24 cellular contexts compared by ENCODE assay signal in genomic region chr16:15691046-15691445, GRCh38. TPM values are rescaled to one million over a fixed set of nuclear protein-coding genes. Genes with fewer than 3 reads are reported as not detected.
"Had no signal": no experiment of that assay in that cellular context is flagged by ENCODE, and none has a peak within 500 bp of the region (broad histone marks: within the 10 kb centered on the region; RNA-seq: fewer than 3 reads in every experiment).

No MANE protein-coding gene starts in this region.

- H3K4me1 Mint-ChIP-seq: activated B cell treated with CpG ODN at 0.5 μM for 24 hours; activated naive CD4-positive, alpha-beta T cell treated with anti-CD3 and anti-CD28 coated beads, Interleukin-2, amount 50 U/mL, for 24 hours; T-cell had no signal

- H3K79me2 ChIP-seq: hepatocyte had no signal

- H3K4me3 Mint-ChIP-seq: activated B cell treated with CpG ODN at 0.5 μM for 24 hours; activated naive CD4-positive, alpha-beta T cell treated with anti-CD3 and anti-CD28 coated beads, Interleukin-2, amount 50 U/mL, for 24 hours; activated T-helper 1 cell treated with anti-CD3 and anti-CD28 coated beads, Interleukin-12 subunit alpha, Interleukin-12 subunit beta, Interleukin-2, Interleukin-4 antibody, amounts not matched to agents 30 ng/mL and 10 ng/mL and 1 ng/mL, durations not matched to agents 14 hours and 24 hours and 36 hours; T-cell; T-helper 2 cell treated with Interferon-gamma antibody and Interleukin-4, amounts not matched to agents 5 μg/mL and 100 μg/mL, for 36 hours; type B pancreatic cell had no signal

- H3K4me1 ChIP-seq: body of pancreas, colonic mucosa, spleen, uterus had no signal

- DNase-seq: activated B cell treated with CpG ODN at 0.5 μM for 24 hours; activated CD4-positive, alpha-beta T cell treated with anti-CD3 and anti-CD28 coated beads, Interleukin-2, amount 50 U/mL, for 1 hour; activated CD8-positive, alpha-beta memory T cell treated with anti-CD3 and anti-CD28 coated beads for 24 hours; activated effector memory CD4-positive, alpha-beta T cell treated with anti-CD3 and anti-CD28 coated beads, Interleukin-2, amount 50 U/mL, for 16 hours; activated T-cell treated with anti-CD3 and anti-CD28 coated beads, Interleukin-2, amount 50 U/mL, for 1 hour; body of pancreas; colonic mucosa; effector CD8-positive, alpha-beta T cell; gastrocnemius medialis; left colon; mammary epithelial cell; occipital lobe; posterior cingulate gyrus; right cardiac atrium; spleen; stimulated activated naive CD4-positive, alpha-beta T cell treated with Interleukin-2 at 50 U/mL for 16 hours; T-cell; uterus had no signal

- H3K9me3 Mint-ChIP-seq: activated B cell treated with CpG ODN at 0.5 μM for 24 hours; activated naive CD4-positive, alpha-beta T cell treated with anti-CD3 and anti-CD28 coated beads, Interleukin-2, amount 50 U/mL, for 24 hours; activated T-helper 1 cell treated with anti-CD3 and anti-CD28 coated beads, Interleukin-12 subunit alpha, Interleukin-12 subunit beta, Interleukin-2, Interleukin-4 antibody, amounts not matched to agents 30 ng/mL and 10 ng/mL and 1 ng/mL, durations not matched to agents 14 hours and 24 hours and 36 hours; T-cell; T-helper 2 cell treated with Interferon-gamma antibody and Interleukin-4, amounts not matched to agents 5 μg/mL and 100 μg/mL, for 36 hours; type B pancreatic cell had no signal

- H3K4me3 ChIP-seq: body of pancreas, colonic mucosa, gastrocnemius medialis, hepatocyte, spleen, uterus had no signal

- ATAC-seq: body of pancreas, gastrocnemius medialis, left colon, right cardiac atrium, T-cell had no signal

- H3K27ac Mint-ChIP-seq: activated B cell treated with CpG ODN at 0.5 μM for 24 hours; activated naive CD4-positive, alpha-beta T cell treated with anti-CD3 and anti-CD28 coated beads, Interleukin-2, amount 50 U/mL, for 24 hours; activated T-helper 1 cell treated with anti-CD3 and anti-CD28 coated beads, Interleukin-12 subunit alpha, Interleukin-12 subunit beta, Interleukin-2, Interleukin-4 antibody, amounts not matched to agents 30 ng/mL and 10 ng/mL and 1 ng/mL, durations not matched to agents 14 hours and 24 hours and 36 hours; T-cell; T-helper 2 cell treated with Interferon-gamma antibody and Interleukin-4, amounts not matched to agents 5 μg/mL and 100 μg/mL, for 36 hours; type B pancreatic cell had no signal

- H3K27ac ChIP-seq: body of pancreas, colonic mucosa, gastrocnemius medialis, hepatocyte, spleen, uterus had no signal

- H3K36me3 ChIP-seq: uterus had no signal

- H3K27me3 ChIP-seq: body of pancreas, colonic mucosa, gastrocnemius medialis, hepatocyte, spleen, uterus had no signal

- H2AFZ ChIP-seq: hepatocyte had no signal

- H3K27me3 Mint-ChIP-seq: activated B cell treated with CpG ODN at 0.5 μM for 24 hours; activated naive CD4-positive, alpha-beta T cell treated with anti-CD3 and anti-CD28 coated beads, Interleukin-2, amount 50 U/mL, for 24 hours; T-cell; type B pancreatic cell had no signal

RNA-seq across cellular contexts. Expression of gene NDE1, which starts 41.0 kb away (rescaled TPM):
- polyA plus RNA-seq: neural cell had no signal
